Comparison of ENCODE assay signal across 8 cellular contexts in the genomic region with DNA sequence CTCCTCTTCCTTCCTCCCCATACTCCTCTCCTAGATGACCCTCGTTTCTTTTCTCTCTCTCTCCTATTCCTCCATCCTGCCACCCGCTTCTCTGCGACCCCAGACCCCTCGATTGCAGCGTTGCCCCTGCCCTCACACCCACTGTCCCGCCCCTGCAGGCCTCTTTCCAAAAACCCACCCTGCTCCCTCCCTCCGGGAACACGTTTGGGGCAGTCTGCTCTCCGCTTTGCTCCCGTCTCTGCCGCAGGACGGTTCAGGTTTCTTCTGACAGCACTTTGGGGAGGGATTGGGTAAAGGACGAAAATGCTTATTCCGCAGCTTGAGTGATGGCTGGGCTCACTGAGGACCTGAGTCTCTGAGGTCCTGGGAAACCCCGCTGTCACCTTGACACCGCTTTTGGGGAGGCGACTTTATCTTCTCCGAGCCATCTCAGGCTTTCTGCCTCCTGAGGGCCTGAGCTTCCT. TPM values are rescaled to one million over a fixed set of nuclear protein-coding genes. Genes with fewer than 3 reads are reported as not detected.
DNase-seq lines count a peak whose midpoint lies in the region; ATAC-seq, FAIRE-seq and TF ChIP-seq lines count a peak whose summit lies in the region.

No MANE protein-coding gene starts in this region.

- CTCF ChIA-PET in T-cell (lab: Charles Lee): interaction anchor here in 1 of 2 donors (0.7 kb wide), 1 partner anchor 9 kb away, joined by 4 read pairs; no protein-coding TSS in a partner anchor

- ATAC-seq in HG02642 (IDR thresholded peaks at IDR 0.05; ENCODE audit: poor library complexity, unreplicated experiment) (peak; percentile 20), T-cell (replicated peaks in 1 of 4) (peak in 2 of 4 experiments; percentile 5 to 48), left lobe of liver (peak; percentile 46), HG02623 (IDR thresholded peaks at IDR 0.05; ENCODE audit: unreplicated experiment) (no peak)
- ATAC-seq in central memory CD8-positive, alpha-beta T cell (replicated peaks; ENCODE audit: extremely low read depth, poor library complexity, severe bottlenecking): peak; percentile 47
- ATAC-seq in stimulated activated memory B cell treated with anti-CD40 and anti-IgM and Interleukin-4, amounts not matched to agents 10 μg/mL and 1 μg/mL and 100 μg/mL, for 72 hours: peak; percentile 74

- DNase-seq in GM12891 (ENCODE audit: insufficient read length, low spot score) (peak; percentile 39), T-cell (peak in 27 of 34 experiments; percentile 12 to 51 (median 33)), left lobe of liver (ENCODE audit: low spot score) (no peak), retina (no peak)
- peak in 1 of 2 donors; percentile 15 for DNase-seq in central memory CD8-positive, alpha-beta T cell (ENCODE audit: low spot score in 2 of 2)

- peaks cover 32 to 40% (median 37%) of the 10 kb centered on the region in 3 donors for H3K4me1 Mint-ChIP-seq in T-cell
- H3K4me1 Mint-ChIP-seq in central memory CD8-positive, alpha-beta T cell: peaks cover 31% of the 10 kb centered on the region
- peaks cover 48% of the 10 kb centered on the region for H3K4me1 Mint-ChIP-seq in stimulated activated memory B cell treated with anti-CD40 and anti-IgM and Interleukin-4, amounts not matched to agents 10 μg/mL and 1 μg/mL and 100 μg/mL, for 72 hours

- H3K27ac Mint-ChIP-seq in T-cell: peak overlapping the region; percentile 99
- peak overlapping the region; percentile 98 for H3K27ac Mint-ChIP-seq in central memory CD8-positive, alpha-beta T cell (ENCODE audit: low read depth)
- H3K27ac Mint-ChIP-seq in stimulated activated memory B cell treated with anti-CD40 and anti-IgM and Interleukin-4, amounts not matched to agents 10 μg/mL and 1 μg/mL and 100 μg/mL, for 72 hours: peak overlapping the region; percentile 93

- H3K36me3 Mint-ChIP-seq in T-cell: peaks cover 4% of the 10 kb centered on the region
- peaks cover 23% of the 10 kb centered on the region for H3K36me3 Mint-ChIP-seq in central memory CD8-positive, alpha-beta T cell (ENCODE audit: insufficient read depth)
- H3K36me3 Mint-ChIP-seq in stimulated activated memory B cell treated with anti-CD40 and anti-IgM and Interleukin-4, amounts not matched to agents 10 μg/mL and 1 μg/mL and 100 μg/mL, for 72 hours: peaks cover 16% of the 10 kb centered on the region

- H3K4me3 Mint-ChIP-seq in T-cell: peak overlapping the region; percentile 98 to 99 (median 99)
- peak overlapping the region; percentile 98 for H3K4me3 Mint-ChIP-seq in central memory CD8-positive, alpha-beta T cell
- peak overlapping the region; percentile 97 for H3K4me3 Mint-ChIP-seq in stimulated activated memory B cell treated with anti-CD40 and anti-IgM and Interleukin-4, amounts not matched to agents 10 μg/mL and 1 μg/mL and 100 μg/mL, for 72 hours

- no peak for FAIRE-seq in GM12891 (lab: Jason Lieb, UNC)

- POLR2A ChIA-PET in T-cell (lab: Charles Lee): interaction anchor here (0.7 to 0.9 kb wide), 2 partner anchors 8 to 11 kb away, joined by 3 to 18 read pairs; partner anchors contain the start of gene MARF1 (in 1 of the 2)

- H3K27me3 Mint-ChIP-seq in T-cell: no peaks in the 10 kb centered on the region
- no peaks in the 10 kb centered on the region for H3K27me3 Mint-ChIP-seq in central memory CD8-positive, alpha-beta T cell
- no peaks in the 10 kb centered on the region for H3K27me3 Mint-ChIP-seq in stimulated activated memory B cell treated with anti-CD40 and anti-IgM and Interleukin-4, amounts not matched to agents 10 μg/mL and 1 μg/mL and 100 μg/mL, for 72 hours

- peak; percentile 54; the same call in 1 of the 2 replicates for TF ChIP-seq POLR2A in GM12891 (IDR thresholded peaks at IDR 0.05; ENCODE audit: low read depth, low read length)

- H3K9me3 Mint-ChIP-seq in T-cell: no peaks in the 10 kb centered on the region
- H3K9me3 Mint-ChIP-seq in central memory CD8-positive, alpha-beta T cell: no peaks in the 10 kb centered on the region
- no peaks in the 10 kb centered on the region for H3K9me3 Mint-ChIP-seq in stimulated activated memory B cell treated with anti-CD40 and anti-IgM and Interleukin-4, amounts not matched to agents 10 μg/mL and 1 μg/mL and 100 μg/mL, for 72 hours

TF ChIP-seq in GM12891, 5 proteins besides CTCF, POLR2A, EP300 and RAD21:
- 0 out of 2 replicates have a peak, but pooled peaks have one; percentile 11 for TF ChIP-seq POLR2AphosphoS5 (IDR thresholded peaks at IDR 0.05; ENCODE audit: low read depth, low read length)
- no peak for TF ChIP-seq PAX5 (IDR thresholded peaks at IDR 0.05; ENCODE audit: insufficient read depth, low read length, severe bottlenecking)

RNA-seq across cellular contexts. Expression of gene NDE1, which starts 0.7 kb away (rescaled TPM):
- polyA plus RNA-seq in GM12891 (2012; ENCODE audit: low read depth, missing spikeins): 65.3 TPM
- 100 to 1,000 TPM in 4 of 5 donors, 10 to 100 TPM in 1; 90.8 to 110 (median 103) TPM for total RNA-seq in T-cell
- total RNA-seq in left lobe of liver: 3.4 TPM

RNA-seq across cellular contexts. Expression of gene MARF1, which starts 7.8 kb away (rescaled TPM):
- polyA plus RNA-seq in GM12891 (2012; ENCODE audit: low read depth, missing spikeins): 9.9 TPM
- total RNA-seq in T-cell: 100 to 1,000 TPM; 151 to 180 (median 177) TPM
- 31.8 TPM for total RNA-seq in left lobe of liver

Comparison
In these comparisons a context has a peak if more than half of its experiments do, and no peak if none do; other contexts are left out.
1. DNase-seq: peak in GM12891 (single experiment) and T-cell (27 of 34); none in left lobe of liver (single experiment) and retina (single experiment).
2. RNA of gene NDE1, which starts 0.7 kb away (total RNA-seq): 90.8 to 110 TPM in T-cell; 3.4 TPM in left lobe of liver (single experiment); every median in the first group is over 10 times any median in the second.
3. Peak in every context shown above with its lines, with median percentiles within 50 percentile points of each other: H3K27ac Mint-ChIP-seq and H3K4me3 Mint-ChIP-seq.